In genomic region chr22:42247596-42247995, GRCh38 we compare ENCODE assay signal across 22 cellular contexts.
"Had no signal": no experiment of that assay in that cellular context is flagged by ENCODE, and none has a peak within 500 bp of the region (broad histone marks: within the 10 kb centered on the region; RNA-seq: fewer than 3 reads in every experiment).

No MANE protein-coding gene starts in this region.

- DNase-seq: cortex of kidney; effector memory CD4-positive, alpha-beta T cell; esophagus squamous epithelium; foreskin fibroblast; glutamatergic neuron; islet precursor cell; left cardiac atrium; left ventricle myocardium inferior; lower lobe of right lung; nephron progenitor cell; psoas muscle; retina; right lobe of liver; stimulated activated CD4-positive, alpha-beta T cell treated with anti-CD3 and anti-CD28 coated beads, Interleukin-1b, Interleukin-23, amount 100 ng/mL, for 48 hours; stimulated activated CD4-positive, alpha-beta T cell treated with anti-CD3 and anti-CD28 coated beads, Interleukin-4, amount 100 ng/mL, for 4 hours; stimulated activated naive CD4-positive, alpha-beta T cell treated with Interleukin-2 at 50 U/mL for 16 hours; tibial artery; upper lobe of left lung; uterus had no signal

- H3K4me3 Mint-ChIP-seq: memory B cell, mesothelial cell of epicardium, nephron progenitor cell had no signal

- H3K4me1 Mint-ChIP-seq: mesothelial cell of epicardium, nephron progenitor cell had no signal

- ATAC-seq: gastroesophageal sphincter, left cardiac atrium, lower lobe of right lung, psoas muscle, right lobe of liver had no signal

- H3K4me3 ChIP-seq: esophagus squamous epithelium, gastroesophageal sphincter, left ventricle myocardium inferior, lower lobe of right lung, psoas muscle, right lobe of liver, tibial artery, upper lobe of left lung, uterus had no signal

- H3K9me3 Mint-ChIP-seq: memory B cell, nephron progenitor cell had no signal

- H3K27me3 Mint-ChIP-seq: memory B cell had no signal

- H3K27ac Mint-ChIP-seq: memory B cell, mesothelial cell of epicardium, nephron progenitor cell had no signal
